ENCODE assay signal across 8 cellular contexts in genomic region chr16:3188925-3189825, GRCh38. TPM values are rescaled to one million over a fixed set of nuclear protein-coding genes. Genes with fewer than 3 reads are reported as not detected.
DNase-seq lines count a peak whose midpoint lies in the region; ATAC-seq lines count a peak whose summit lies in the region.
"Had no signal": no experiment of that assay in that cellular context is flagged by ENCODE, and none has a peak within 500 bp of the region (broad histone marks: within the 10 kb centered on the region; RNA-seq: fewer than 3 reads in every experiment).

No MANE protein-coding gene starts in this region.

- DNase-seq in GM03348 (ENCODE audit: low spot score) (peak; percentile 71), M059J (ENCODE audit: low read depth) (peak; percentile 73), activated T-cell treated with anti-CD3 and anti-CD28 coated beads for 48 hours (ENCODE audit: low read depth) (peak; percentile 73), foreskin melanocyte (peak; percentile 72), posterior vena cava (ENCODE audit: low spot score) (no peak)
- peak; percentile 82 for DNase-seq in stimulated activated CD4-positive, alpha-beta T cell treated with anti-CD3 and anti-CD28 coated beads, Interleukin-15, amount 100 ng/mL, for 24 hours

- intact Hi-C loops in posterior vena cava (cut with DNase I): no loop called here

- ATAC-seq in HG03196 (IDR thresholded peaks at IDR 0.05; ENCODE audit: unreplicated experiment): no peak

RNA-seq across cellular contexts. Expression of gene OR1F1, which starts 1.2 kb away (rescaled TPM):
- 0.15 TPM in 1 of 2 replicates, not detected in the other for total RNA-seq in M059J (2014; rRNA removed; shearing (Covaris generic))
- not detected for total RNA-seq in posterior vena cava
- total RNA-seq: upper lobe of left lung had no signal

RNA-seq across cellular contexts. Expression of gene ZNF200, which starts 45.8 kb away (rescaled TPM):
- total RNA-seq in M059J (2014; rRNA removed; shearing (Covaris generic)): 10.0 and 17.4 TPM in 2 replicates
- total RNA-seq in posterior vena cava: 1 to 10 TPM; 5.1 to 6.9 TPM

RNA-seq across cellular contexts. Expression of gene ZNF213, which starts 54.3 kb away (rescaled TPM):
- 1.1 and 6.2 TPM in 2 replicates for total RNA-seq in M059J (2014; rRNA removed; shearing (Covaris generic))
- 10 to 100 TPM in 1 of 2 donors, 1 to 10 TPM in 1; 8.3 to 10.2 TPM for total RNA-seq in posterior vena cava
